Comparison of ENCODE assay signal across 8 cellular contexts in the genomic region with DNA sequence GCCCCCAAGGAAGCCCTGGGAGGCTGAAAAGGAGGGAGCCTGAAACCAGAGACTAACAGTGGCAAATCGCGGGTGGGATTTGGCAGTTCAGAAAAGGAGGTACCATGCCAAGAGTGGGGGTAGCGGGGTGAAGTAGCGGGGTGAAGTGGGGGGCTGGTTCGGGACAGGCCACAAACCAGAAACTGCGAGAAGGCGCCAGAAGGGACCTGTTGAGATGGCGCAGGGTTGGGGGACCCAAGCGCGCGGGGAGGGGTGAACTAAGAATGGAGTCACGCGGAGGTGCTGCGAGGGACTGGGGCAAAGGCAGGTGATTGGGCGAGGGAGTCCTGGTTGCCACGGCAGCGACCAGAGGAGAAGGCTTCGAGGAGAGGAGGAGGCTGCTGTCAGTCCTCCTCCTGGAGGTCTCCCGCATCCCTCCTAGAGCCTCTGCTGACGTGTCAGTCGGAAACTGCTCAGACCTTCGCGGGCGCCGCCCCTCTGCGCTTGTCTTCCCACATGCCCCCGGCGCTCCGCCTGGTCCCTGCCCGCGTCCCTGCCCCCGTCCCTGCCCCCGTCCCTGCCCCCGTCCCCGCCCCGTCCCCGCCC. TPM values are rescaled to one million over a fixed set of nuclear protein-coding genes. Genes with fewer than 3 reads are reported as not detected.
A peak's percentile ranks its signal among the peaks of the same experiment; 100 is the strongest.
DNase-seq lines count a peak whose midpoint lies in the region; ATAC-seq and TF ChIP-seq lines count a peak whose summit lies in the region.

No MANE protein-coding gene starts in this region.

- no peak for TF ChIP-seq CTCF in left lung (IDR thresholded peaks at IDR 0.05)

- peak overlapping the region in 9 of 11 experiments; percentile 44 to 71 (median 53); a peak in 15 of 22 replicates for H3K27ac ChIP-seq in BLaER1 treated with 17β-estradiol and CSF1 and Interleukin-3, amounts not matched to agents 10 nM and 100 nM
- peak overlapping the region; percentile 56 to 68 for H3K27ac ChIP-seq in left lung

- intact Hi-C loops in left lung (cut with DNase I) = no loop called here

- peak; percentile 64 for DNase-seq in NCI-H526 treated with DMSO at 0.1 percent for 48 hours (lab: John Stamatoyannopoulos, UW)
- DNase-seq in activated CD4-positive, alpha-beta T cell treated with anti-CD3 and anti-CD28 coated beads, Interleukin-2, amount 50 U/mL, for 1 hour = peak; percentile 92
- DNase-seq in dedifferentiated amniotic fluid mesenchymal stem cell (ENCODE audit: extremely low spot score) = peak; percentile 97
- peak; percentile 97 to 98 for DNase-seq in left lung
- peak; percentile 88 for DNase-seq in stimulated activated CD4-positive, alpha-beta T cell treated with anti-CD3 and anti-CD28 coated beads, Interleukin-2, amount 100 ng/mL, for 4 hours (ENCODE audit: low read depth)

- H3K36me3 ChIP-seq in BLaER1 treated with 17β-estradiol and CSF1 and Interleukin-3, amounts not matched to agents 10 nM and 100 nM = peaks cover 8 to 16% (median 13%) of the 10 kb centered on the region in 11 experiments; a peak in 17 of 22 replicates
- no peaks in the 10 kb centered on the region for H3K36me3 ChIP-seq in left lung

- peak overlapping the region; percentile 54 to 90 (median 64) for H3K4me3 ChIP-seq in BLaER1 treated with 17β-estradiol and CSF1 and Interleukin-3, amounts not matched to agents 10 nM and 100 nM
- peak overlapping the region; percentile 42 to 94 for H3K4me3 ChIP-seq in left lung

- peak; percentile 83 for ATAC-seq in GM19395 (IDR thresholded peaks at IDR 0.05; ENCODE audit: unreplicated experiment)
- peak; percentile 81 for ATAC-seq in HG03521 (IDR thresholded peaks at IDR 0.05; ENCODE audit: unreplicated experiment)
- ATAC-seq in left lung = peak; percentile 96

- no peaks in the 10 kb centered on the region for H3K9me3 ChIP-seq in BLaER1 treated with 17β-estradiol and CSF1 and Interleukin-3, amounts not matched to agents 10 nM and 100 nM (replicated peaks in 1 of 11)
- H3K9me3 ChIP-seq in left lung = no peaks in the 10 kb centered on the region

- H3K9ac ChIP-seq in BLaER1 treated with 17β-estradiol and CSF1 and Interleukin-3, amounts not matched to agents 10 nM and 100 nM = peak overlapping the region; percentile 51 to 75 (median 69); a peak in 20 of 22 replicates

- H3K27me3 ChIP-seq in BLaER1 treated with 17β-estradiol and CSF1 and Interleukin-3, amounts not matched to agents 10 nM and 100 nM = peaks cover 0 to 10% (median 0%) of the 10 kb centered on the region in 11 experiments; a peak in 6 of 22 replicates
- peaks cover 9 to 12% of the 10 kb centered on the region in 2 donors for H3K27me3 ChIP-seq in left lung

- H3K4me1 ChIP-seq in BLaER1 treated with 17β-estradiol and CSF1 and Interleukin-3, amounts not matched to agents 10 nM and 100 nM = peaks cover 10 to 17% (median 16%) of the 10 kb centered on the region in 10 experiments; a peak in 19 of 20 replicates
- H3K4me1 ChIP-seq in left lung = peaks cover 0 to 14% of the 10 kb centered on the region in 2 donors

- H4K20me1 ChIP-seq in BLaER1 treated with 17β-estradiol and CSF1 and Interleukin-3, amounts not matched to agents 10 nM and 100 nM = peaks cover 0 to 23% (median 0%) of the 10 kb centered on the region in 11 experiments; a peak in 6 of 22 replicates

- H3K4me2 ChIP-seq in BLaER1 treated with 17β-estradiol and CSF1 and Interleukin-3, amounts not matched to agents 10 nM and 100 nM = peak overlapping the region; percentile 78 to 94 (median 84)

RNA-seq across cellular contexts. Expression of a gene that starts 0.4 kb away (rescaled TPM):
- 10 to 100 TPM; 62.0 to 62.3 TPM for total RNA-seq in left lung

RNA-seq across cellular contexts. Expression of a gene that starts 27.7 kb away (rescaled TPM):
- 1 to 10 TPM; 6.1 to 9.8 TPM for total RNA-seq in left lung

Comparison
In these comparisons a context has a peak if more than half of its experiments do, and no peak if none do; other contexts are left out.
1. Peak in every context shown above with its lines: DNase-seq, ATAC-seq, H3K4me3 ChIP-seq and H3K27ac ChIP-seq.